In the genomic region with DNA sequence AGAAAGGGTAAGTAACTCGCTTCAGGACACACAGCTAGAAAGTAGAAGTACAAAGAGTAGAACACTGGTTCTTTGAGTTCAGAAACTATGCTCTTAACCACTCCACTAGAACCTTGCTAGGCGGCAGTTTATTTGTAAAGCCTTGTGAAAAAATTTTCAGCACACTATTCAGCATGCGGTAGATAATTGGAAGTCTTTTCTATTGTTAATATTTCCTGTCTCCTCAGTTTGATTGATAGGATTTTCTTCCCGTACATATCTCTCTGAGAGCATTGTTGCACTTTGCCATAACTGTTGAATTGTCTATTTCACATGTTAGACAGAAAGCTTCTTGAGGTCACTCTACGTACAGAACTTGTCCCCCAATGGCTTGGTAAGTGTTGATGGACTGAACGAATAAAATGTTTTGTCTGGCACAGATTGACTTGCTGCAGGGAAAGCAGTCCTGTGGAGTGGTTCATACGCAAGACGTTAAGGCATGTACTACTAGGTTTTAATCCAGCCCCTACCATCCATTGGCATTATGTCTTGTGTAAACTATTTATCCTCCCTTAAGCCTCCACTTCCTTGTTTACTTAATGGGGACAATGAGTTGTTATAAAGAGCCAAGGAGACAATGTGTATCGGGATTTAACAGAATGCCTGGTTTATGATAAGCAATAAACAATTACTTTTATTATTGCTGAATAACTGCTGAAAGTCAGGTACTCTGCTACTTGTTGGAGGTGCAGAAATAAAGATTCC, we compare ENCODE assay signal across 15 cellular contexts.
"Had no signal": no experiment of that assay in that cellular context is flagged by ENCODE, and none has a peak within 500 bp of the region (broad histone marks: within the 10 kb centered on the region; RNA-seq: fewer than 3 reads in every experiment).

No MANE protein-coding gene starts in this region.

- H3K9ac ChIP-seq: neural progenitor cell had no signal

- ATAC-seq: body of pancreas, WTC11 had no signal

- H2AFZ ChIP-seq: neural progenitor cell had no signal

- H3K4me3 Mint-ChIP-seq: activated CD4-positive, alpha-beta T cell treated with anti-CD3 and anti-CD28 coated beads, Interleukin-2, amount 10 ng/mL, durations not matched to agents 24 days and 14 days; dendritic cell treated with granulocyte-macrophage colony-stimulating factor and Interleukin-4, amounts not matched to agents 40 ng/mL and 50 ng/mL, for 4 days; memory B cell; neural progenitor cell; T-helper 1 cell treated with Interleukin-12 subunit alpha and Interleukin-12 subunit beta and Interleukin-4 antibody, amounts not matched to agents 30 μg/mL and 1 μg/mL, for 36 hours; WTC11 had no signal

- H3K4me3 ChIP-seq: body of pancreas, neural progenitor cell, ovary, uterus had no signal

- H3K9me3 Mint-ChIP-seq: dendritic cell treated with granulocyte-macrophage colony-stimulating factor and Interleukin-4, amounts not matched to agents 40 ng/mL and 50 ng/mL, for 4 days; immature natural killer cell; neural progenitor cell; T-helper 1 cell treated with Interleukin-12 subunit alpha and Interleukin-12 subunit beta and Interleukin-4 antibody, amounts not matched to agents 30 μg/mL and 1 μg/mL, for 36 hours; WTC11 had no signal

- H3K27ac ChIP-seq: body of pancreas, neural progenitor cell, ovary, uterus had no signal

- H3K27ac Mint-ChIP-seq: activated CD4-positive, alpha-beta T cell treated with anti-CD3 and anti-CD28 coated beads, Interleukin-2, amount 10 ng/mL, durations not matched to agents 24 days and 14 days; dendritic cell treated with granulocyte-macrophage colony-stimulating factor and Interleukin-4, amounts not matched to agents 40 ng/mL and 50 ng/mL, for 4 days; memory B cell; neural progenitor cell; T-helper 1 cell treated with Interleukin-12 subunit alpha and Interleukin-12 subunit beta and Interleukin-4 antibody, amounts not matched to agents 30 μg/mL and 1 μg/mL, for 36 hours; WTC11 had no signal

- DNase-seq: activated CD4-positive, alpha-beta T cell treated with anti-CD3 and anti-CD28 coated beads, Interleukin-2, amount 10 ng/mL, durations not matched to agents 24 days and 14 days; activated naive CD4-positive, alpha-beta T cell treated with anti-CD3 and anti-CD28 coated beads, Interleukin-2, amount 50 U/mL, for 16 hours; activated T-cell treated with anti-CD3 and anti-CD28 coated beads for 4 hours; body of pancreas; erythroblast; glutamatergic neuron; immature natural killer cell; ovary; stimulated activated CD4-positive, alpha-beta T cell treated with anti-CD3 and anti-CD28 coated beads, Interleukin-4, amount 100 ng/mL, for 4 hours; uterus had no signal

- H3K4me2 ChIP-seq: neural progenitor cell had no signal

- H3K27me3 ChIP-seq: body of pancreas, neural progenitor cell, ovary, uterus had no signal

- H3K27me3 Mint-ChIP-seq: dendritic cell treated with granulocyte-macrophage colony-stimulating factor and Interleukin-4, amounts not matched to agents 40 ng/mL and 50 ng/mL, for 4 days had no signal

- H3K9me3 ChIP-seq: body of pancreas, ovary, uterus had no signal

- H3K4me1 Mint-ChIP-seq: activated CD4-positive, alpha-beta T cell treated with anti-CD3 and anti-CD28 coated beads, Interleukin-2, amount 10 ng/mL, durations not matched to agents 24 days and 14 days; neural progenitor cell had no signal

- H3K36me3 Mint-ChIP-seq: memory B cell, WTC11 had no signal

- H3K36me3 ChIP-seq: neural progenitor cell, ovary, uterus had no signal
